ENCODE assay signal across 11 cellular contexts in the genomic region with DNA sequence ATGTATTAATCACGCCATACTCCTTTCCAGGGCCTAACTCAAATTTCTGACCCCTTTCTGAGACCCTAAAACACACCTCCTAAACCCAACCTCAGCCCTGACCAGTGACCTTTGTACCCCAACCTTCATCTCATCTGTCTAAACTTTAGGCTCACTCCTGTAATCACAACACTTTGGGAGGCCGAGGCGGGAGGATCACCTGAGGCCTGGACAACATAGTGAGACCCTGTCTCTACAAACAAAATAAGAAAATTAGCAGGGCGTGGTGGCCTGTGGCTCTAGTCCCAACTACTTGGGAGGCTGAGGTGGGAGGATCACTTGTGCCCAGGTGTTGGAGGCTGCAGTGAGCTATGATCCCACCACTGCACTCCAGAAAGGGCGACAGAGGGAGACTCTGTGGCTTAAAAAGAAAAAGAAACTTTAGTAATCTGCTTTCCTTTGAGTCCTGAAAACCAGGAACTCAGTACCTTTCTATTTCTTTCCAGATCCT. TPM values are rescaled to one million over a fixed set of nuclear protein-coding genes. Genes with fewer than 3 reads are reported as not detected.
DNase-seq lines count a peak whose midpoint lies in the region; ATAC-seq and TF ChIP-seq lines count a peak whose summit lies in the region.
"Had no signal": no experiment of that assay in that cellular context is flagged by ENCODE, and none has a peak within 500 bp of the region (broad histone marks: within the 10 kb centered on the region; RNA-seq: fewer than 3 reads in every experiment).

No MANE protein-coding gene starts in this region.

- H3K36me3 ChIP-seq in OCI-LY1 (ENCODE audit: insufficient read depth, low read length) (no peaks in the 10 kb centered on the region), gastroesophageal sphincter (peaks cover 0 to 11% of the 10 kb centered on the region in 2 donors)

- H3K4me1 ChIP-seq in OCI-LY1 (ENCODE audit: insufficient read depth, low read length, severe bottlenecking), result peaks cover 22% of the 10 kb centered on the region
- H3K4me1 ChIP-seq in gastroesophageal sphincter, result peaks cover 0 to 40% (median 12%) of the 10 kb centered on the region in 3 donors

- H3K9ac ChIP-seq in OCI-LY1 (ENCODE audit: low read length), result no peak overlapping the region

- no peaks in the 10 kb centered on the region for H3K9me2 ChIP-seq in OCI-LY1 (ENCODE audit: low read depth, low read length)

- 69 to 80% methylated on average over 2 to 3 of the region's 5 CpGs for WGBS in gastroesophageal sphincter (ENCODE audit: low coverage in 1 of 2), 2 donors

- H3K79me2 ChIP-seq in OCI-LY1 (ENCODE audit: insufficient read depth, low read length), result no peaks in the 10 kb centered on the region

- no peak overlapping the region for H2AFZ ChIP-seq in OCI-LY1 (ENCODE audit: low read length)

- no peak for DNase-seq in skeletal muscle cell (ENCODE audit: low read depth)
- no peak for DNase-seq in ecto neural progenitor cell (ENCODE audit: low spot score)
- no peak for DNase-seq in NCI-H187 (lab: John Stamatoyannopoulos, UW)
- no peak for DNase-seq in DMS 273 treated with DMSO at 0.1 percent for 48 hours (lab: John Stamatoyannopoulos, UW)
- DNase-seq in activated naive CD4-positive, alpha-beta T cell (lab: John Stamatoyannopoulos, UW), result no peak
- DNase-seq: kidney, NCI-H226 had no signal

- H3F3A ChIP-seq in OCI-LY1 (ENCODE audit: insufficient read depth, low read length), result no peaks in the 10 kb centered on the region; the same call in 1 of the 2 replicates

- peak overlapping the region; percentile 70 for H3K4me2 ChIP-seq in OCI-LY1 (ENCODE audit: low read length)

- TF ChIP-seq CTCF in OCI-LY1 (IDR thresholded peaks at IDR 0.05; ENCODE audit: low read length), result no peak
- no peak for TF ChIP-seq CTCF in gastroesophageal sphincter (IDR thresholded peaks at IDR 0.05)

- H3K27ac ChIP-seq in OCI-LY1 (ENCODE audit: low read depth, low read length, poor library complexity, severe bottlenecking) (no peak overlapping the region), gastroesophageal sphincter (peak overlapping the region in 3 of 4 donors; percentile 82 to 88 (median 83))
- H3K27ac ChIP-seq: SK-N-MC had no signal

- H3K27me3 ChIP-seq in OCI-LY1 (ENCODE audit: insufficient read depth, low read length) (0 out of 2 replicates have a peak, but pooled peaks cover 4% of the 10 kb centered on the region), gastroesophageal sphincter (peaks cover 5% of the 10 kb centered on the region)

- H3K4me3 ChIP-seq in GM08714 (ENCODE audit: low read length) (peak overlapping the region; percentile 62; the same call in 1 of the 2 replicates), OCI-LY1 (ENCODE audit: low read depth, low read length, poor library complexity, severe bottlenecking) (peak overlapping the region; percentile 60), gastroesophageal sphincter (peak overlapping the region in 1 of 2 donors; percentile 68), skeletal muscle cell (ENCODE audit: low read depth, low read length) (peak overlapping the region; percentile 63)

- H3K9me3 ChIP-seq in OCI-LY1 (ENCODE audit: low read length) (no peaks in the 10 kb centered on the region), gastroesophageal sphincter (no peaks in the 10 kb centered on the region)

- no peak for ATAC-seq in gastroesophageal sphincter

- no peaks in the 10 kb centered on the region for H4K20me1 ChIP-seq in OCI-LY1 (ENCODE audit: insufficient read depth, low read length)

- no peak for TF ChIP-seq EP300 in gastroesophageal sphincter (IDR thresholded peaks at IDR 0.05)

- TF ChIP-seq POLR2A in gastroesophageal sphincter (IDR thresholded peaks at IDR 0.05), result no peak

RNA-seq across cellular contexts. Expression of gene RTN2, which starts 4.7 kb away (rescaled TPM):
- 10 to 100 TPM; 11.0 to 19.6 (median 15.3) TPM for total RNA-seq in gastroesophageal sphincter

RNA-seq across cellular contexts. Expression of gene PPM1N, which starts 6.1 kb away (rescaled TPM):
- 1 to 10 TPM in 3 of 4 donors, under 1 TPM in 1; 0.96 to 3.2 (median 2.1) TPM for total RNA-seq in gastroesophageal sphincter

RNA-seq across cellular contexts. Expression of gene VASP, which starts 15.1 kb away (rescaled TPM):
- 100 to 1,000 TPM; 140 to 246 (median 167) TPM for total RNA-seq in gastroesophageal sphincter

RNA-seq across cellular contexts. Expression of gene FOSB, which starts 24.4 kb away (rescaled TPM):
- 10 to 100 TPM in 2 of 4 donors, 1 to 10 TPM in 2; 1.9 to 38.0 (median 15.6) TPM for total RNA-seq in gastroesophageal sphincter
